Comparison of ENCODE assay signal across 30 cellular contexts in the genomic region with DNA sequence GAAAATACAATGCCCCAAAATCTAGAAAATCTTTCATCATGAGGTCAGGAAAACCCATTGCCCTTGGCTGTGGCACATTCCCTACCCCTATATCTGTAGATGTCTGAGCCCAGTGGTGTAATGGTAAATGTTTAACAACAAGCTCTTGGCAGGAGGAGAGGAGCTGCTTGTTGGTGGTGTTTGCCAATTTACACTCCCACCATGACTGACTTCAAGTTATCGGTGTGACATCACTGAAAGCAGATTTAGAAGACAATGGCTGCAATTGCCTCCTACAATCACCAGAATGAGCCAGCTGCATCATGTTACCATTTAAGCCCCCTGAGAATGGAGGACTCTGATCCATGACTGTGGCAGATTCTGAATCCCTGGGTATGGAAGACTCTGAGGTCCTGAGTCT.
"Had no signal": no experiment of that assay in that cellular context is flagged by ENCODE, and none has a peak within 500 bp of the region (broad histone marks: within the 10 kb centered on the region; RNA-seq: fewer than 3 reads in every experiment).

No MANE protein-coding gene starts in this region.

- H3K4me3 ChIP-seq: cardiac muscle cell, SJCRH30 had no signal

- H3K27ac ChIP-seq: cardiac muscle cell, KMS-11, SJCRH30 had no signal

- ATAC-seq: activated CD8-positive, alpha-beta T cell treated with anti-CD3 and anti-CD28 coated beads for 36 hours; activated T-cell treated with anti-CD3 and anti-CD28 coated beads, Interleukin-2, amount 50 U/mL, for 72 hours; activated T-helper 17 cell treated with anti-CD3 and anti-CD28 coated beads, Interleukin-2, amount 50 U/mL, for 72 hours; Panc1 had no signal

- DNase-seq: activated CD4-positive, alpha-beta T cell treated with anti-CD3 and anti-CD28 coated beads, Interleukin-2, amount 10 ng/mL, durations not matched to agents 24 days and 14 days; activated CD4-positive, alpha-beta T cell treated with anti-CD3 and anti-CD28 coated beads, Interleukin-2, amount 50 U/mL, for 4 hours; activated CD8-positive, alpha-beta T cell treated with anti-CD3 and anti-CD28 coated beads for 36 hours; activated effector memory CD4-positive, alpha-beta T cell treated with anti-CD3 and anti-CD28 coated beads, Interleukin-2, amount 50 U/mL, for 16 hours; activated naive CD4-positive, alpha-beta T cell; activated naive CD4-positive, alpha-beta T cell treated with anti-CD3 and anti-CD28 coated beads, Interleukin-2, amount 50 U/mL, for 16 hours; activated naive CD8-positive, alpha-beta T cell treated with anti-CD3 and anti-CD28 coated beads for 36 hours; activated T-cell treated with anti-CD3 and anti-CD28 coated beads, Interleukin-2, amount 50 U/mL, for 1 hour; activated T-cell treated with anti-CD3 and anti-CD28 coated beads, Interleukin-2, amount 50 U/mL, for 72 hours; amniotic stem cell; aorta; MM.1S; MV-4-11; NCI-H1092; NCI-H187 treated with DMSO at 0.1 percent for 48 hours; NCI-H2081; NCI-H2171 treated with DMSO at 0.1 percent for 48 hours; NCI-H2227 treated with DMSO at 0.1 percent for 48 hours; NCI-H446; NCI-H510A treated with DMSO at 0.1 percent for 48 hours; NCI-H526 treated with DMSO at 0.1 percent for 48 hours; NCI-H774; SHP77; SK-N-SH had no signal

- H3K36me3 ChIP-seq: cardiac muscle cell, SJCRH30 had no signal

- H3K27me3 ChIP-seq: cardiac muscle cell, SJCRH30 had no signal

- H3K9me3 ChIP-seq: SJCRH30, SK-N-SH had no signal

- FAIRE-seq: TTC549 had no signal

- H3K9ac ChIP-seq: KMS-11, SK-N-SH had no signal
